ENCODE assay signal across 27 cellular contexts in genomic region chr5:5318426-5319205, GRCh38.
DNase-seq lines count a peak whose midpoint lies in the region; ATAC-seq and TF ChIP-seq lines count a peak whose summit lies in the region.
"Had no signal": no experiment of that assay in that cellular context is flagged by ENCODE, and none has a peak within 500 bp of the region (broad histone marks: within the 10 kb centered on the region; RNA-seq: fewer than 3 reads in every experiment).

No MANE protein-coding gene starts in this region.

- in situ Hi-C loops in mammary epithelial cell (cut with MboI; ENCODE audit: low sequenced_read_pairs in 2 of 2) = no loop called here

- H3K79me2 ChIP-seq in GM23338 (replicated peaks; ENCODE audit: insufficient read depth) = no peaks in the 10 kb centered on the region
- H3K79me2 ChIP-seq in neural progenitor cell (ENCODE audit: low read depth) = no peaks in the 10 kb centered on the region
- H3K79me2 ChIP-seq in mammary epithelial cell (ENCODE audit: insufficient read depth, low read length) = no peaks in the 10 kb centered on the region

- H3K27me3 Mint-ChIP-seq in GM23338 (ENCODE audit: insufficient read depth, low read depth, poor library complexity) (no peaks in the 10 kb centered on the region), neural progenitor cell (ENCODE audit: insufficient read depth, low read depth) (peaks cover 3% of the 10 kb centered on the region), MCF 10A (ENCODE audit: insufficient read depth, unreplicated experiment) (peaks cover 19% of the 10 kb centered on the region)
- H3K27me3 Mint-ChIP-seq: activated CD8-positive, alpha-beta memory T cell treated with anti-CD3 and anti-CD28 coated beads, Interleukin-2, amount 10 ng/mL, durations not matched to agents 7 days and 5 days; IgD-negative memory B cell; T-helper 17 cell had no signal

- H3K9me3 ChIP-seq in neural progenitor cell (ENCODE audit: low read depth) (no peaks in the 10 kb centered on the region), mammary epithelial cell (replicated peaks; ENCODE audit: insufficient read depth, low read length) (no peaks in the 10 kb centered on the region)
- H3K9me3 ChIP-seq: Caco-2, heart left ventricle, SJSA1, testis had no signal

- CTCF ChIA-PET in MCF 10A (lab: Yijun Ruan, JAX) = no interaction called here
- CTCF ChIA-PET in mammary epithelial cell (lab: Charles Lee; ENCODE audit: low non-redundant PET) = no interaction called here

- intact Hi-C loops in MCF 10A (cut with micrococcal nuclease) = no loop called here
- intact Hi-C loops in mammary epithelial cell (cut with micrococcal nuclease) = no loop called here

- H3K4me3 Mint-ChIP-seq in GM23338 (no peak overlapping the region), neural progenitor cell (peak overlapping the region; percentile 57), MCF 10A (ENCODE audit: unreplicated experiment) (no peak overlapping the region)
- H3K4me3 Mint-ChIP-seq: activated CD8-positive, alpha-beta memory T cell treated with anti-CD3 and anti-CD28 coated beads, Interleukin-2, amount 10 ng/mL, durations not matched to agents 7 days and 5 days; activated naive CD4-positive, alpha-beta T cell treated with anti-CD3 and anti-CD28 coated beads for 36 hours; IgD-negative memory B cell; T-helper 17 cell had no signal

- H3K27me3 ChIP-seq in GM23338 (ENCODE audit: insufficient read depth) (no peaks in the 10 kb centered on the region), neural progenitor cell (no peaks in the 10 kb centered on the region), mammary epithelial cell (ENCODE audit: insufficient read depth, low read length) (no peaks in the 10 kb centered on the region)
- H3K27me3 ChIP-seq: BLaER1, heart left ventricle, SJSA1, testis had no signal

- no peaks in the 10 kb centered on the region for H3K9me2 ChIP-seq in GM23338 (ENCODE audit: insufficient read depth)

- DNase-seq in GM23338 (ENCODE audit: low spot score) (no peak), RPMI7951 (ENCODE audit: low read depth) (peak; percentile 75), cerebellar cortex (ENCODE audit: low spot score) (peak; percentile 66), neural progenitor cell (ENCODE audit: low spot score) (no peak), MCF 10A (ENCODE audit: unreplicated experiment) (no peak), mammary epithelial cell (no peak)
- DNase-seq: ACHN; activated CD4-positive, alpha-beta T cell treated with anti-CD3 and anti-CD28 coated beads for 48 hours; activated CD8-positive, alpha-beta memory T cell treated with anti-CD3 and anti-CD28 coated beads, Interleukin-2, amount 10 ng/mL, durations not matched to agents 7 days and 5 days; activated naive CD4-positive, alpha-beta T cell treated with anti-CD3 and anti-CD28 coated beads for 36 hours; Caco-2; central memory CD4-positive, alpha-beta T cell; heart left ventricle; MM.1S; NCI-H1436; NCI-H510A; occipital lobe; stimulated activated CD4-positive, alpha-beta T cell treated with anti-CD3 and anti-CD28 coated beads, Interleukin-12 subunit alpha, Interleukin-12 subunit beta, amount 100 ng/mL, for 4 hours; stimulated activated naive CD4-positive, alpha-beta T cell treated with Interleukin-2 at 50 U/mL for 16 hours; T-helper 17 cell; testis had no signal

- H4K20me1 ChIP-seq in GM23338 (replicated peaks; ENCODE audit: insufficient read depth) (no peaks in the 10 kb centered on the region; the same call in 1 of the 2 replicates), neural progenitor cell (ENCODE audit: low read depth) (no peaks in the 10 kb centered on the region), mammary epithelial cell (ENCODE audit: insufficient read depth, low read length) (no peaks in the 10 kb centered on the region)
- H4K20me1 ChIP-seq: BLaER1 had no signal

- dilution Hi-C loops in mammary epithelial cell (cut with HindIII; ENCODE audit: low sequenced_read_pairs) = no loop called here

- H3K27ac Mint-ChIP-seq in GM23338 (peak overlapping the region; percentile 56), neural progenitor cell (peak overlapping the region; percentile 14), MCF 10A (ENCODE audit: low read depth, unreplicated experiment) (no peak overlapping the region)
- H3K27ac Mint-ChIP-seq: activated CD8-positive, alpha-beta memory T cell treated with anti-CD3 and anti-CD28 coated beads, Interleukin-2, amount 10 ng/mL, durations not matched to agents 7 days and 5 days; activated naive CD4-positive, alpha-beta T cell treated with anti-CD3 and anti-CD28 coated beads for 36 hours; IgD-negative memory B cell; T-helper 17 cell had no signal

- H3K4me2 ChIP-seq in GM23338 (no peak overlapping the region), neural progenitor cell (no peak overlapping the region), mammary epithelial cell (ENCODE audit: insufficient read depth, low read depth, low read length) (no peak overlapping the region)
- H3K4me2 ChIP-seq: BLaER1 had no signal

- no peak overlapping the region for H3K9ac ChIP-seq in neural progenitor cell
- H3K9ac ChIP-seq in mammary epithelial cell (ENCODE audit: insufficient read depth, low read length) = no peak overlapping the region
- H3K9ac ChIP-seq: BLaER1 had no signal

- H3K36me3 ChIP-seq in GM23338 (ENCODE audit: insufficient read depth) = no peaks in the 10 kb centered on the region
- H3K36me3 ChIP-seq in neural progenitor cell = no peaks in the 10 kb centered on the region
- H3K36me3 ChIP-seq in mammary epithelial cell (ENCODE audit: insufficient read depth, low read length) = no peaks in the 10 kb centered on the region
- H3K36me3 ChIP-seq: BLaER1, heart left ventricle, SJSA1 had no signal

- no peaks in the 10 kb centered on the region for H3K9me3 Mint-ChIP-seq in GM23338
- peaks cover 4% of the 10 kb centered on the region for H3K9me3 Mint-ChIP-seq in neural progenitor cell
- H3K9me3 Mint-ChIP-seq in MCF 10A (ENCODE audit: unreplicated experiment) = no peaks in the 10 kb centered on the region

- 85% methylated on average over 17 of the region's 18 CpGs for WGBS in mammary epithelial cell (ENCODE audit: low coverage, missing lambda C conversion rate)

- TF ChIP-seq CTCF in GM23338 (conservative IDR thresholded peaks at IDR 0.05; ENCODE audit: low read depth in 2 of 2) = no peak
- no peak for TF ChIP-seq CTCF in neural progenitor cell (IDR thresholded peaks at IDR 0.05)
- TF ChIP-seq CTCF in MCF 10A (IDR thresholded peaks at IDR 0.05; ENCODE audit: unreplicated experiment) = no peak
- no peak for TF ChIP-seq CTCF in mammary epithelial cell (conservative IDR thresholded peaks at IDR 0.05 in 1 of 2, IDR thresholded peaks at IDR 0.05 in 1 of 2; ENCODE audit: extremely low read depth in 1 of 2, insufficient read depth in 1 of 2, low read depth in 1 of 2, low read length in 2 of 2)

- H3F3A ChIP-seq in GM23338 (replicated peaks; ENCODE audit: low read depth) = no peaks in the 10 kb centered on the region
- no peaks in the 10 kb centered on the region for H3F3A ChIP-seq in neural progenitor cell (ENCODE audit: low read depth)

- H3K4me1 ChIP-seq in GM23338 (ENCODE audit: insufficient read depth) (no peaks in the 10 kb centered on the region), neural progenitor cell (peaks cover 7% of the 10 kb centered on the region), mammary epithelial cell (ENCODE audit: insufficient read depth, low read length) (no peaks in the 10 kb centered on the region)
- H3K4me1 ChIP-seq: BLaER1, Caco-2, heart left ventricle, testis had no signal

- H3K4me1 Mint-ChIP-seq in GM23338 (peaks cover 22% of the 10 kb centered on the region), neural progenitor cell (peaks cover 31% of the 10 kb centered on the region), MCF 10A (ENCODE audit: insufficient read depth, unreplicated experiment) (no peaks in the 10 kb centered on the region)
- H3K4me1 Mint-ChIP-seq: activated CD8-positive, alpha-beta memory T cell treated with anti-CD3 and anti-CD28 coated beads, Interleukin-2, amount 10 ng/mL, durations not matched to agents 7 days and 5 days; T-helper 17 cell had no signal

- no peak overlapping the region for H2AFZ ChIP-seq in GM23338
- H2AFZ ChIP-seq in neural progenitor cell (replicated peaks) = no peak overlapping the region
- H2AFZ ChIP-seq in mammary epithelial cell (ENCODE audit: low read depth, low read length) = no peak overlapping the region

- BruUV-seq in MCF 10A (replicated peaks; lab: Mats Ljungman, UMichigan) (no TSS peak), mammary epithelial cell (replicated peaks; lab: Mats Ljungman, UMichigan) (no TSS peak)

- no peak for ATAC-seq in GM23338
- no peak for ATAC-seq in HG03097 (IDR thresholded peaks at IDR 0.05; ENCODE audit: low FRiP score, unreplicated experiment)
- no peak for ATAC-seq in HG02938 (IDR thresholded peaks at IDR 0.05; ENCODE audit: unreplicated experiment)
- ATAC-seq: activated CD8-positive, alpha-beta memory T cell treated with anti-CD3 and anti-CD28 coated beads, Interleukin-2, amount 10 ng/mL, durations not matched to agents 7 days and 5 days; heart left ventricle; Panc1; T-helper 17 cell had no signal

- peaks cover 12% of the 10 kb centered on the region for H3K36me3 Mint-ChIP-seq in GM23338 (ENCODE audit: low read depth)
- H3K36me3 Mint-ChIP-seq in neural progenitor cell = no peaks in the 10 kb centered on the region
- H3K36me3 Mint-ChIP-seq in MCF 10A (ENCODE audit: insufficient read depth, unreplicated experiment) = no peaks in the 10 kb centered on the region
- H3K36me3 Mint-ChIP-seq: activated CD8-positive, alpha-beta memory T cell treated with anti-CD3 and anti-CD28 coated beads, Interleukin-2, amount 10 ng/mL, durations not matched to agents 7 days and 5 days had no signal

- H3K4me3 ChIP-seq in GM23338 (no peak overlapping the region), neural progenitor cell (no peak overlapping the region), mammary epithelial cell (replicated peaks in 1 of 3; ENCODE audit: insufficient read depth in 1 of 3, low read depth in 2 of 3, low read length in 3 of 3) (no peak overlapping the region)
- H3K4me3 ChIP-seq: BLaER1, heart left ventricle, SJSA1, testis had no signal

- POLR2A ChIA-PET in MCF 10A (lab: Yijun Ruan, JAX) = no interaction called here

- H3K27ac ChIP-seq in GM23338 (ENCODE audit: low read depth) = no peak overlapping the region
- no peak overlapping the region for H3K27ac ChIP-seq in neural progenitor cell
- no peak overlapping the region for H3K27ac ChIP-seq in mammary epithelial cell (ENCODE audit: insufficient read depth, low read depth, low read length)
- H3K27ac ChIP-seq: BLaER1, heart left ventricle, SJSA1, testis had no signal

TF ChIP-seq in GM23338, 12 proteins besides CTCF, POLR2A, EP300 and RAD21 (continues in another document):
- TF ChIP-seq NANOG (IDR thresholded peaks at IDR 0.05; ENCODE audit: borderline replicate concordance) (no peak), CREB1 (CRISPR knock-in tag; IDR thresholded peaks at IDR 0.05; ENCODE audit: low read depth) (no peak), EZH2phosphoT487 (IDR thresholded peaks at IDR 0.05; ENCODE audit: unreplicated experiment) (no peak)

Comparison
In these comparisons a context has a peak if more than half of its experiments do, and no peak if none do; other contexts are left out.
1. DNase-seq: peak in RPMI7951 (single experiment) and cerebellar cortex (single experiment); none in GM23338 (single experiment), neural progenitor cell (single experiment), MCF 10A (single experiment) and mammary epithelial cell (single experiment).